8 cellular contexts compared by ENCODE assay signal in the genomic region with DNA sequence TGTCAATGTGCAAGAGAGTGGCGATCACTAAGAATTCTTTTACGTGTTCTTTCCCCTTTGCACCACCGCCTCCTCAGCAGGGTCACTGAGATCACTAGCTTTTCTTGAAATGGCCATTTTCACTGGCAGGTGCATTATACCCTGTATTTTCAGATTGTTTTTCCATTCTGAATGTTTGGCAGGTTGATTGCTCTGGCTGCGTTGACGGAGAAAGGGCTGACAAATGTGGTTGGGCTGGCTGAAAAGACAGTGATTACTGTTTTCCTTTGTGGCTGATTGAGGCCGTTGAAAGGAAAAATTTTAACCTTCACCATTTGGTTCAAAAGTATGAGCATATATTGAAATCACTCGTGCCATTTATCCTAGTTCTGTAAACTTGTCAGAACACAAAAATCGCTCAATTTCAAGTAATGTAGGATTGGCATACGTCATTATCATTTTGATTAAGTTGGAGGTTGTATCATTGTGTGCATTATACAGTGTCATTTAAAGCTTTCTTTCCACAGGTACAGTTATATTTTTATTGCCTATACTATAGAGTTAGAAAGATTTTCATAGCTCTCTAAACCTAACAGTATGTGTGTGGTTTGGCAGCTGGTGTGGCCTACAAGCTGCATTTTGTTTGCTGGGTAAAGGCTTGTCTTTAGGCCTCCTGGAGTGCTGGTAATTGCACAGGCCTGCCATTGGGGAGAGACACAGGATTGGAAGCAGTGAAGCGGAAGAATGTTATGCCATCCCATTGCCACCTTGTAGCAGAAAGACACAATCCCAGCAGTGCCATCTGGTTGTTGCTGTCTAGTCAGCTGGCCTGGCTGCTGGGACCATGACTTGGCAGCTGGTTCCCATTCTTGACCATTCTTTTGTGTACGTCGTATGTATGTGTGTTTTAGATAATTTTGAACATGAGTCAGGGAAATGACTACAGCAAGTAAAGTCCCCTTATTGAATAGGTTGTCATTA. TPM values are rescaled to one million over a fixed set of nuclear protein-coding genes. Genes with fewer than 3 reads are reported as not detected.
DNase-seq lines count a peak whose midpoint lies in the region; ATAC-seq and TF ChIP-seq lines count a peak whose summit lies in the region.

No MANE protein-coding gene starts in this region.

- peak; percentile 81 for DNase-seq in DMS153 treated with DMSO at 0.1 percent for 48 hours (lab: John Stamatoyannopoulos, UW; ENCODE audit: unreplicated experiment)
- peak; percentile 99 for DNase-seq in NCI-H1694 (lab: John Stamatoyannopoulos, UW)
- peak; percentile 42 for DNase-seq in WERI-Rb-1
- DNase-seq in islet precursor cell = peak; percentile 56
- no peak for DNase-seq in left ventricle myocardium inferior
- DNase-seq in DMS79 (lab: John Stamatoyannopoulos, UW) = no peak
- DNase-seq in Karpas-422 = no peak

- intact Hi-C loops in left ventricle myocardium inferior (cut with micrococcal nuclease) = no loop called here

- H3K9me3 ChIP-seq in WERI-Rb-1 (ENCODE audit: severe bottlenecking) (no peaks in the 10 kb centered on the region), left ventricle myocardium inferior (replicated peaks) (no peaks in the 10 kb centered on the region), Karpas-422 (ENCODE audit: low read length) (no peaks in the 10 kb centered on the region), gastroesophageal sphincter (no peaks in the 10 kb centered on the region)

- H4K20me1 ChIP-seq in Karpas-422 (ENCODE audit: insufficient read depth, low read depth, low read length) = no peaks in the 10 kb centered on the region

- H3K27ac ChIP-seq in WERI-Rb-1 (no peak overlapping the region), left ventricle myocardium inferior (replicated peaks) (no peak overlapping the region), Karpas-422 (ENCODE audit: low read length) (no peak overlapping the region), gastroesophageal sphincter (no peak overlapping the region)

- no peak for TF ChIP-seq EP300 in gastroesophageal sphincter (IDR thresholded peaks at IDR 0.05)

- H3K9ac ChIP-seq in Karpas-422 (ENCODE audit: low read length) = no peak overlapping the region

- no peaks in the 10 kb centered on the region for H3K79me2 ChIP-seq in Karpas-422 (ENCODE audit: low read length)

- H3K9me2 ChIP-seq in Karpas-422 (replicated peaks; ENCODE audit: insufficient read depth, low read length) = no peaks in the 10 kb centered on the region

- H3K4me3 ChIP-seq in WERI-Rb-1 (ENCODE audit: low read depth, low read length) (no peak overlapping the region), left ventricle myocardium inferior (no peak overlapping the region), Karpas-422 (ENCODE audit: low read length) (no peak overlapping the region), gastroesophageal sphincter (no peak overlapping the region)

- H3K4me2 ChIP-seq in Karpas-422 (ENCODE audit: low read depth, low read length, poor library complexity, severe bottlenecking) = no peak overlapping the region

- ATAC-seq in gastroesophageal sphincter = no peak

- no peak for TF ChIP-seq POLR2A in gastroesophageal sphincter (IDR thresholded peaks at IDR 0.05)

- H3K27me3 ChIP-seq in WERI-Rb-1 (ENCODE audit: insufficient read depth, low read depth, severe bottlenecking) = no peaks in the 10 kb centered on the region
- no peaks in the 10 kb centered on the region for H3K27me3 ChIP-seq in left ventricle myocardium inferior (ENCODE audit: low read depth)
- no peaks in the 10 kb centered on the region for H3K27me3 ChIP-seq in Karpas-422 (ENCODE audit: low read length)
- no peaks in the 10 kb centered on the region for H3K27me3 ChIP-seq in gastroesophageal sphincter

- WGBS in gastroesophageal sphincter (ENCODE audit: low coverage in 1 of 2), 2 donors = 78 to 84% methylated on average over 11 to 12 of the region's 12 CpGs

- no peak overlapping the region for H2AFZ ChIP-seq in Karpas-422 (ENCODE audit: low read length)

- TF ChIP-seq CTCF in WERI-Rb-1 (IDR thresholded peaks at IDR 0.05; ENCODE audit: low read depth, low read length) = peak; percentile 36
- TF ChIP-seq CTCF in left ventricle myocardium inferior (IDR thresholded peaks at IDR 0.05; ENCODE audit: borderline replicate concordance) = no peak
- no peak for TF ChIP-seq CTCF in gastroesophageal sphincter (IDR thresholded peaks at IDR 0.05)

- H3K4me1 ChIP-seq in left ventricle myocardium inferior (no peaks in the 10 kb centered on the region), Karpas-422 (ENCODE audit: low read length) (no peaks in the 10 kb centered on the region), gastroesophageal sphincter (no peaks in the 10 kb centered on the region)

- H3K36me3 ChIP-seq in WERI-Rb-1 = peaks cover 21% of the 10 kb centered on the region
- peaks cover 68% of the 10 kb centered on the region for H3K36me3 ChIP-seq in left ventricle myocardium inferior
- peaks cover 4% of the 10 kb centered on the region; the same call in 1 of the 2 replicates for H3K36me3 ChIP-seq in Karpas-422 (ENCODE audit: insufficient read depth, low read length)
- peaks cover 7 to 70% of the 10 kb centered on the region in 2 donors for H3K36me3 ChIP-seq in gastroesophageal sphincter

RNA-seq across cellular contexts. Expression of a gene that starts 36.7 kb away (rescaled TPM):
- total RNA-seq in left ventricle myocardium inferior = 66.9 TPM
- 36.5 and 48.4 TPM in 2 replicates for total RNA-seq in Karpas-422 (2014; rRNA removed; shearing (Covaris generic); ENCODE audit: low replicate concordance)
- 100 to 1,000 TPM; 117 to 147 (median 131) TPM for total RNA-seq in gastroesophageal sphincter

Comparison
In these comparisons a context has a peak if more than half of its experiments do, and no peak if none do; other contexts are left out.
1. DNase-seq: peak in DMS153 treated with DMSO at 0.1 percent for 48 hours (single experiment), NCI-H1694 (single experiment), WERI-Rb-1 (single experiment) and islet precursor cell (single experiment); none in left ventricle myocardium inferior (single experiment), DMS79 (single experiment) and Karpas-422 (single experiment).